8 cellular contexts compared by ENCODE assay signal in the genomic region with DNA sequence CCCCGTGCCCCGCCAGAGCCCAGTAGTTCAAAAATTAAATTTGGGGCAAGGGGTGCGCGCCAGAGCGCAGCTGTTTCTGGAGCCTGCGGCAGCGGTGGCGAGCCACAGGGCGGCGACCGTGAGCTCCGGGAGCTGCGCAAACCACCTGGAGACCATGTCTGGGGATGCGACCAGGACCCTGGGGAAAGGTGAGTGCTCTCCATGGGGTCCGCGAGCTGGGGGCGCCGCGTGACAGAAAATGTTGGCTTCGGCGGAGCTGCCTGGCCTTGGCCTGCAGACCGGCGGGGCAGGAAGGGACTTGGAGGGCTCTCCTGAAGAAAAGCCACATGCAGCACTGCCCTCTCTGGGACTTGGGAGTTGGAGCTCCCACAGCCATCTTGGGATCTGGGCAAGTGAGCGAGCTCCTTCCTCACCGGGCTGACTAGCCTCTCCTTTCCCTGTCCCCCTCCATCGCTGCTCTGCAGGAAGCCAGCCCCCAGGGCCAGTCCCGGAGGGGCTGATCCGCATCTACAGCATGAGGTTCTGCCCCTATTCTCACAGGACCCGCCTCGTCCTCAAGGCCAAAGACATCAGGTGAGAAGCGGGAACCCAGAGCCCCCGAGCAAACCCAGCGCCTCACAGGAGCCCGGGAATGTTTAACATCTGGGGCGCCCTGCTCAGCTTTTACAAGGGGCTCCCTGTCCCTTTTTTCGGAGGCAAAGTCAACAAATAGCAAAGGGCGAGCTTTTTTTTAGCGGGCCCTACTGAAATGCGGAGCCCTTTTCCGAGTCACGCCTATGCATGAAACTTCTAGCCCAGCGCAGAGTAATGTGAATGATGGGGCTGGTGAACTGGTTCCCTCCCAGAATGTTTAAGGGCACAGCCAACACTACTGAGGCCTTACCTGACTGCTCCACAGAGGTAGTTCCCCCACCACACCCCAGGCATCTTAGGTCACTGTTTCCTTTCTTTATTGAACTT. TPM values are rescaled to one million over a fixed set of nuclear protein-coding genes. Genes with fewer than 3 reads are reported as not detected.
DNase-seq lines count a peak whose midpoint lies in the region; ATAC-seq and TF ChIP-seq lines count a peak whose summit lies in the region.

No MANE protein-coding gene starts in this region.

- no peaks in the 10 kb centered on the region for H4K20me1 ChIP-seq in Karpas-422 (ENCODE audit: insufficient read depth, low read depth, low read length)

- H3K9ac ChIP-seq in Karpas-422 (ENCODE audit: low read length): peak overlapping the region; percentile 61

- peak overlapping the region; percentile 89 for H2AFZ ChIP-seq in Karpas-422 (ENCODE audit: low read length)

- H3K27ac Mint-ChIP-seq in activated CD8-positive, alpha-beta memory T cell treated with anti-CD3 and anti-CD28 coated beads, Interleukin-2, amount 10 ng/mL, durations not matched to agents 7 days and 5 days: no peak overlapping the region
- H3K27ac Mint-ChIP-seq in endothelial cell (ENCODE audit: unreplicated experiment): no peak overlapping the region

- CTCF ChIA-PET in activated CD8-positive, alpha-beta memory T cell treated with anti-CD3 and anti-CD28 coated beads, Interleukin-2, amount 10 ng/mL, durations not matched to agents 7 days and 5 days (lab: Charles Lee): interaction anchor here (0.6 to 13.0 kb wide), 27 partner anchors 8 to 427 kb away, joined by 3 to 154 read pairs (median 6); a partner anchor contains a TSS

- peak overlapping the region; percentile 55 for H3K4me2 ChIP-seq in Karpas-422 (ENCODE audit: low read depth, low read length, poor library complexity, severe bottlenecking)

- H3K4me1 Mint-ChIP-seq in activated CD8-positive, alpha-beta memory T cell treated with anti-CD3 and anti-CD28 coated beads, Interleukin-2, amount 10 ng/mL, durations not matched to agents 7 days and 5 days: peaks cover 7% of the 10 kb centered on the region
- peaks cover 2% of the 10 kb centered on the region for H3K4me1 Mint-ChIP-seq in endothelial cell (ENCODE audit: unreplicated experiment)

- H3K36me3 ChIP-seq in Karpas-422 (ENCODE audit: insufficient read depth, low read length) (no peaks in the 10 kb centered on the region), muscle layer of duodenum (ENCODE audit: control insufficient read depth in 1 of 2, insufficient read depth in 2 of 2, low read length in 2 of 2) (no peaks in the 10 kb centered on the region), tibial artery (no peaks in the 10 kb centered on the region)

- ATAC-seq in GM19452 (IDR thresholded peaks at IDR 0.05; ENCODE audit: unreplicated experiment): peak; percentile 77
- peak; percentile 80 for ATAC-seq in activated CD8-positive, alpha-beta memory T cell treated with anti-CD3 and anti-CD28 coated beads, Interleukin-2, amount 10 ng/mL, durations not matched to agents 7 days and 5 days

- H3K4me3 ChIP-seq in AG09309 (ENCODE audit: control insufficient read depth, low read depth, low read length) (peak overlapping the region; percentile 31), Karpas-422 (ENCODE audit: low read length) (peak overlapping the region; percentile 29; the same call in 1 of the 2 replicates), muscle layer of duodenum (ENCODE audit: low read depth in 1 of 2, low read length in 2 of 2) (peak overlapping the region; percentile 44 to 58), tibial artery (peak overlapping the region in 1 of 2 donors; percentile 13)

- H3K27me3 Mint-ChIP-seq in activated CD8-positive, alpha-beta memory T cell treated with anti-CD3 and anti-CD28 coated beads, Interleukin-2, amount 10 ng/mL, durations not matched to agents 7 days and 5 days: peaks cover 24% of the 10 kb centered on the region
- H3K27me3 Mint-ChIP-seq in endothelial cell (ENCODE audit: unreplicated experiment): no peaks in the 10 kb centered on the region

- no peak overlapping the region for H3K27ac ChIP-seq in Karpas-422 (ENCODE audit: low read length)
- no peak overlapping the region for H3K27ac ChIP-seq in muscle layer of duodenum (ENCODE audit: low read length)
- H3K27ac ChIP-seq in tibial artery: no peak overlapping the region

- no peaks in the 10 kb centered on the region for H3K9me3 Mint-ChIP-seq in activated CD8-positive, alpha-beta memory T cell treated with anti-CD3 and anti-CD28 coated beads, Interleukin-2, amount 10 ng/mL, durations not matched to agents 7 days and 5 days (ENCODE audit: low read depth)
- H3K9me3 Mint-ChIP-seq in endothelial cell (ENCODE audit: unreplicated experiment): no peaks in the 10 kb centered on the region

- peak overlapping the region; percentile 52 for H3K4me3 Mint-ChIP-seq in activated CD8-positive, alpha-beta memory T cell treated with anti-CD3 and anti-CD28 coated beads, Interleukin-2, amount 10 ng/mL, durations not matched to agents 7 days and 5 days
- H3K4me3 Mint-ChIP-seq in endothelial cell (ENCODE audit: unreplicated experiment): peak overlapping the region; percentile 84

- DNase-seq in AG09309 (ENCODE audit: low read depth): no peak
- peak; percentile 73 for DNase-seq in Karpas-422
- peak; percentile 53 for DNase-seq in activated CD8-positive, alpha-beta memory T cell treated with anti-CD3 and anti-CD28 coated beads, Interleukin-2, amount 10 ng/mL, durations not matched to agents 7 days and 5 days
- DNase-seq in endothelial cell (ENCODE audit: low spot score): peak; percentile 65
- no peak for DNase-seq in tibial artery
- DNase-seq in cerebellar nuclear complex (lab: John Stamatoyannopoulos, UW): no peak

- H3K9me3 ChIP-seq in Karpas-422 (ENCODE audit: low read length): no peaks in the 10 kb centered on the region
- H3K9me3 ChIP-seq in muscle layer of duodenum (ENCODE audit: control insufficient read depth in 1 of 2, low read length in 2 of 2): no peaks in the 10 kb centered on the region
- H3K9me3 ChIP-seq in tibial artery: no peaks in the 10 kb centered on the region

- no peaks in the 10 kb centered on the region for H3K36me3 Mint-ChIP-seq in activated CD8-positive, alpha-beta memory T cell treated with anti-CD3 and anti-CD28 coated beads, Interleukin-2, amount 10 ng/mL, durations not matched to agents 7 days and 5 days
- no peaks in the 10 kb centered on the region for H3K36me3 Mint-ChIP-seq in endothelial cell (ENCODE audit: low read depth, unreplicated experiment)

- intact Hi-C loops in tibial artery (cut with DNase I; ENCODE audit: low total_unique reads): no loop called here

- H3K79me2 ChIP-seq in Karpas-422 (ENCODE audit: low read length): no peaks in the 10 kb centered on the region

- H3K9me2 ChIP-seq in Karpas-422 (replicated peaks; ENCODE audit: insufficient read depth, low read length): no peaks in the 10 kb centered on the region

- H3K4me1 ChIP-seq in Karpas-422 (ENCODE audit: low read length) (peaks cover 13% of the 10 kb centered on the region), muscle layer of duodenum (ENCODE audit: control insufficient read depth in 1 of 2, insufficient read depth in 2 of 2, low read length in 2 of 2) (peaks cover 0 to 9% of the 10 kb centered on the region in 2 donors), tibial artery (peaks cover 0 to 8% (median 4%) of the 10 kb centered on the region in 4 donors)

- no peaks in the 10 kb centered on the region for H3K27me3 ChIP-seq in Karpas-422 (ENCODE audit: low read length)
- H3K27me3 ChIP-seq in muscle layer of duodenum (ENCODE audit: low read depth, low read length): no peaks in the 10 kb centered on the region
- peaks cover 0 to 19% of the 10 kb centered on the region in 2 donors for H3K27me3 ChIP-seq in tibial artery

- TF ChIP-seq CTCF in AG09309 (IDR thresholded peaks at IDR 0.05; ENCODE audit: control insufficient read depth, insufficient read depth, low read depth, low read length, missing control alignments) (peak; percentile 95), endothelial cell (IDR thresholded peaks at IDR 0.05; ENCODE audit: unreplicated experiment) (peak; percentile 64), tibial artery (IDR thresholded peaks at IDR 0.05) (peak; percentile 50 to 62)

RNA-seq across cellular contexts. Expression of a gene that starts 6.1 kb away (rescaled TPM):
- 0.43 and 1.3 TPM in 2 replicates for total RNA-seq in Karpas-422 (2014; rRNA removed; shearing (Covaris generic); ENCODE audit: low replicate concordance)
- 1 to 10 TPM in 1 of 2 experiments, under 1 TPM in 1; 0.96 to 1.3 TPM for total RNA-seq in activated CD8-positive, alpha-beta memory T cell treated with anti-CD3 and anti-CD28 coated beads, Interleukin-2, amount 10 ng/mL, durations not matched to agents 7 days and 5 days
- total RNA-seq in endothelial cell (ENCODE audit: unreplicated experiment): 5.9 TPM

RNA-seq across cellular contexts. Expression of a gene that starts 20.4 kb away (rescaled TPM):
- 72.6 and 86.4 TPM in 2 replicates for total RNA-seq in Karpas-422 (2014; rRNA removed; shearing (Covaris generic); ENCODE audit: low replicate concordance)
- total RNA-seq in activated CD8-positive, alpha-beta memory T cell treated with anti-CD3 and anti-CD28 coated beads, Interleukin-2, amount 10 ng/mL, durations not matched to agents 7 days and 5 days: 100 to 1,000 TPM; 128 to 161 TPM
- 121 TPM for total RNA-seq in endothelial cell (ENCODE audit: unreplicated experiment)

RNA-seq across cellular contexts. Expression of a gene that starts 42.9 kb away (rescaled TPM):
- 0.07 and 0.18 TPM in 2 replicates for total RNA-seq in Karpas-422 (2014; rRNA removed; shearing (Covaris generic); ENCODE audit: low replicate concordance)
- total RNA-seq in activated CD8-positive, alpha-beta memory T cell treated with anti-CD3 and anti-CD28 coated beads, Interleukin-2, amount 10 ng/mL, durations not matched to agents 7 days and 5 days: not detected
- total RNA-seq in endothelial cell (ENCODE audit: unreplicated experiment): 0.56 TPM

Comparison
In these comparisons a context has a peak if more than half of its experiments do, and no peak if none do; other contexts are left out.
1. DNase-seq: peak in Karpas-422 (single experiment), activated CD8-positive, alpha-beta memory T cell treated with anti-CD3 and anti-CD28 coated beads, Interleukin-2, amount 10 ng/mL, durations not matched to agents 7 days and 5 days (single experiment) and endothelial cell (single experiment); none in AG09309 (single experiment), tibial artery (0 of 2) and cerebellar nuclear complex (0 of 2).
2. Peak in every context shown above with its lines, with median percentiles within 50 percentile points of each other: CTCF ChIP-seq.